8 cellular contexts compared by ENCODE assay signal in the genomic region with DNA sequence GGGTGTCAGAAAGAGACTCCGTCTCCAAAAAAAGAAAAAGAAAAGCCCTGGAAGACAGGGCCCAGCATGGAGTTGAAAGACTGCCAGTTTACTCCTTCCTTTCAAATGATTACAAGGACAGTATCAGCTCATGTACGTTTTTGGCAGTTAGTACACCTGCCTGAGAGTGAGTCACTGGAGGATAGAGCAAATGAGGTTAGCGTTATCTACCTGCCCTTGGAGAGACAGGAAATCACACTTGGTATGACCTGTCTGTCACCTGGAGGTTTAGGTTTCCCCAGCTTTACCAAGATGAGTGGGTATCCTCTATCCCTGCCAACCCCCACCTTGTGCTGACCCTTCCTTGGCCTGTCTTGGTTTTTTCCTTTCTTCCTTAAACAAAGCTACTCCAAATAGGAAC.
DNase-seq lines count a peak whose midpoint lies in the region; ATAC-seq and TF ChIP-seq lines count a peak whose summit lies in the region.

No MANE protein-coding gene starts in this region.

- TF ChIP-seq CTCF in DOHH2 (IDR thresholded peaks at IDR 0.05; ENCODE audit: low read depth, low read length, poor library complexity, severe bottlenecking) = no peak
- TF ChIP-seq CTCF in osteoblast (IDR thresholded peaks at IDR 0.05; ENCODE audit: extremely low read depth, low read depth, low read length) = no peak

- H3K36me3 ChIP-seq in DOHH2 (ENCODE audit: control insufficient read depth, low read length) = peaks cover 4% of the 10 kb centered on the region; the same call in 1 of the 2 replicates
- H3K36me3 ChIP-seq in osteoblast (ENCODE audit: insufficient read depth, low read length) = peaks cover 10% of the 10 kb centered on the region

- H3K27me3 Mint-ChIP-seq in effector memory CD8-positive, alpha-beta T cell = no peaks in the 10 kb centered on the region

- H3K9me2 ChIP-seq in DOHH2 (replicated peaks; ENCODE audit: control insufficient read depth, low read length) = no peaks in the 10 kb centered on the region

- H2AFZ ChIP-seq in osteoblast (ENCODE audit: low read length) = no peak overlapping the region

- H3K4me2 ChIP-seq in DOHH2 (ENCODE audit: low read length) (peak overlapping the region; percentile 55), osteoblast (ENCODE audit: insufficient read depth, low read length) (no peak overlapping the region)

- H3K36me3 Mint-ChIP-seq in effector memory CD8-positive, alpha-beta T cell (ENCODE audit: insufficient read depth) = peaks cover 32% of the 10 kb centered on the region

- peaks cover 47 to 78% of the 10 kb centered on the region in 2 donors for H3K4me1 Mint-ChIP-seq in effector memory CD8-positive, alpha-beta T cell (ENCODE audit: low read depth in 2 of 2)

- DNase-seq in NCI-H2196 treated with DMSO at 0.1 percent for 48 hours (lab: John Stamatoyannopoulos, UW; ENCODE audit: unreplicated experiment) (peak; percentile 83), osteoblast (ENCODE audit: insufficient read length, low spot score, missing footprints) (no peak), NCI-H128 (lab: John Stamatoyannopoulos, UW; ENCODE audit: unreplicated experiment) (no peak), NCI-H748 (lab: John Stamatoyannopoulos, UW; ENCODE audit: unreplicated experiment) (no peak)
- peak in 2 of 3 experiments; percentile 16 to 24 for DNase-seq in effector memory CD8-positive, alpha-beta T cell

- H3K4me3 ChIP-seq in DOHH2 (ENCODE audit: low read length) = no peak overlapping the region
- H3K4me3 ChIP-seq in osteoblast (ENCODE audit: insufficient read depth, low read length) = no peak overlapping the region

- peaks cover 3% of the 10 kb centered on the region; the same call in 1 of the 2 replicates for H3K79me2 ChIP-seq in DOHH2 (ENCODE audit: control insufficient read depth, low read length)
- peaks cover 62% of the 10 kb centered on the region for H3K79me2 ChIP-seq in osteoblast (ENCODE audit: insufficient read depth, low read length)

- H4K20me1 ChIP-seq in DOHH2 (ENCODE audit: control insufficient read depth, insufficient read depth, low read depth, low read length) (no peaks in the 10 kb centered on the region), osteoblast (ENCODE audit: insufficient read depth, low read length) (no peaks in the 10 kb centered on the region)

- H3K27ac Mint-ChIP-seq in effector memory CD8-positive, alpha-beta T cell = peak overlapping the region; percentile 60 to 83

- H3K4me3 Mint-ChIP-seq in effector memory CD8-positive, alpha-beta T cell = peak overlapping the region; percentile 12 to 38

- no peaks in the 10 kb centered on the region for H3K9me3 Mint-ChIP-seq in effector memory CD8-positive, alpha-beta T cell

- peak; percentile 93 for ATAC-seq in effector memory CD8-positive, alpha-beta T cell (replicated peaks)
- ATAC-seq in GM19395 (IDR thresholded peaks at IDR 0.05; ENCODE audit: unreplicated experiment) = no peak
- no peak for ATAC-seq in HG03139 (IDR thresholded peaks at IDR 0.05; ENCODE audit: unreplicated experiment)

- H3K27me3 ChIP-seq in DOHH2 (ENCODE audit: control insufficient read depth, low read length) (no peaks in the 10 kb centered on the region), osteoblast (ENCODE audit: insufficient read depth, low read length) (no peaks in the 10 kb centered on the region)

- H3K4me1 ChIP-seq in DOHH2 (ENCODE audit: control insufficient read depth, low read length) (peaks cover 36% of the 10 kb centered on the region), osteoblast (ENCODE audit: insufficient read depth, low read length) (peaks cover 79% of the 10 kb centered on the region)

- no peaks in the 10 kb centered on the region for H3F3A ChIP-seq in DOHH2 (ENCODE audit: control insufficient read depth, insufficient read depth)

- no peaks in the 10 kb centered on the region for H3K9me3 ChIP-seq in DOHH2 (ENCODE audit: control insufficient read depth, insufficient read depth, low read length)
- H3K9me3 ChIP-seq in osteoblast (ENCODE audit: low read depth, low read length) = no peaks in the 10 kb centered on the region

- H3K27ac ChIP-seq in DOHH2 (ENCODE audit: low read depth, low read length) (0 out of 2 replicates have a peak overlapping the region, but pooled peaks have one; percentile 14), osteoblast (ENCODE audit: low read depth, low read length) (peak overlapping the region; percentile 60)

Comparison
In these comparisons a context has a peak if more than half of its experiments do, and no peak if none do; other contexts are left out.
1. DNase-seq: peak in NCI-H2196 treated with DMSO at 0.1 percent for 48 hours (single experiment) and effector memory CD8-positive, alpha-beta T cell (2 of 3); none in osteoblast (single experiment), NCI-H128 (single experiment) and NCI-H748 (single experiment).